In genomic region chr4:41217020-41217333, GRCh38 we compare ENCODE assay signal across 9 cellular contexts. TPM values are rescaled to one million over a fixed set of nuclear protein-coding genes. Genes with fewer than 3 reads are reported as not detected.
DNase-seq lines count a peak whose midpoint lies in the region; ATAC-seq and TF ChIP-seq lines count a peak whose summit lies in the region.
"Had no signal": no experiment of that assay in that cellular context is flagged by ENCODE, and none has a peak within 500 bp of the region (broad histone marks: within the 10 kb centered on the region; RNA-seq: fewer than 3 reads in every experiment).

No MANE protein-coding gene starts in this region.

- H3K36me3 Mint-ChIP-seq in MCF 10A (ENCODE audit: insufficient read depth, unreplicated experiment) = peaks cover 16% of the 10 kb centered on the region

- H3K4me3 ChIP-seq in left ventricle myocardium inferior (peak overlapping the region; percentile 71), mesodermal cell (ENCODE audit: extremely low read depth, insufficient read depth, low read length, poor library complexity, severe bottlenecking) (peak overlapping the region; percentile 55), vagina (peak overlapping the region in 1 of 2 donors; percentile 57)

- no peak for TF ChIP-seq POLR2A in vagina (IDR thresholded peaks at IDR 0.05)

- peak overlapping the region; percentile 86 for H3K4me3 Mint-ChIP-seq in MCF 10A (ENCODE audit: unreplicated experiment)

- H3K36me3 ChIP-seq in left ventricle myocardium inferior (no peaks in the 10 kb centered on the region), mesodermal cell (ENCODE audit: control insufficient read depth, insufficient read depth, low read length) (no peaks in the 10 kb centered on the region), vagina (no peaks in the 10 kb centered on the region)

- DNase-seq in left ventricle myocardium inferior = no peak
- no peak for DNase-seq in Right ventricle myocardium inferior (ENCODE audit: missing footprints)
- no peak for DNase-seq in MCF 10A (ENCODE audit: unreplicated experiment)
- DNase-seq in vagina (ENCODE audit: extremely low spot score in 2 of 2) = no peak
- DNase-seq in DMS79 (lab: John Stamatoyannopoulos, UW) = no peak
- DNase-seq in SW480 (ENCODE audit: low spot score) = no peak
- DNase-seq in epidermal melanocyte (ENCODE audit: insufficient read length, low spot score) = no peak
- DNase-seq: activated CD4-positive, alpha-beta T cell treated with anti-CD3 and anti-CD28 coated beads, Interleukin-2, amount 50 U/mL, for 1 hour had no signal

- H3K27ac Mint-ChIP-seq in MCF 10A (ENCODE audit: low read depth, unreplicated experiment) = peak overlapping the region; percentile 98

- CTCF ChIA-PET in MCF 10A (lab: Yijun Ruan, JAX) = interaction anchor here (0.6 to 3.1 kb wide), 12 partner anchors 10 to 294 kb away, joined by 3 to 25 read pairs (median 4); no protein-coding TSS in a partner anchor

- H3K9me3 ChIP-seq in left ventricle myocardium inferior (replicated peaks) = no peaks in the 10 kb centered on the region
- H3K9me3 ChIP-seq in mesodermal cell (ENCODE audit: control insufficient read depth, low read length) = no peaks in the 10 kb centered on the region
- H3K9me3 ChIP-seq in vagina = no peaks in the 10 kb centered on the region

- peak overlapping the region; percentile 97 for H3K27ac ChIP-seq in left ventricle myocardium inferior (replicated peaks)
- no peak overlapping the region for H3K27ac ChIP-seq in mesodermal cell (ENCODE audit: low read depth, low read length, severe bottlenecking)
- peak overlapping the region; percentile 85 for H3K27ac ChIP-seq in vagina

- H3K9me3 Mint-ChIP-seq in MCF 10A (ENCODE audit: unreplicated experiment) = no peaks in the 10 kb centered on the region

- BruUV-seq in MCF 10A (replicated peaks; lab: Mats Ljungman, UMichigan) = no TSS peak

- POLR2A ChIA-PET in MCF 10A (lab: Yijun Ruan, JAX) = interaction anchor here (0.7 to 6.0 kb wide), 20 partner anchors 12 to 373 kb away, joined by 3 to 42 read pairs (median 4); no protein-coding TSS in a partner anchor

- no peaks in the 10 kb centered on the region for H3K27me3 ChIP-seq in left ventricle myocardium inferior (ENCODE audit: low read depth)
- no peaks in the 10 kb centered on the region for H3K27me3 ChIP-seq in vagina

- no CpG with 5 or more reads among the region's 2 CpGs for WGBS in mesodermal cell (ENCODE audit: insufficient coverage in 2 of 2), 2 experiments

- no peak for ATAC-seq in Right ventricle myocardium inferior

- peaks cover 51% of the 10 kb centered on the region for H3K4me1 ChIP-seq in left ventricle myocardium inferior
- H3K4me1 ChIP-seq in mesodermal cell (ENCODE audit: control insufficient read depth, insufficient read depth, low read length, poor library complexity, severe bottlenecking) = peaks cover 8% of the 10 kb centered on the region
- H3K4me1 ChIP-seq in vagina = peaks cover 32% of the 10 kb centered on the region

- TF ChIP-seq CTCF in left ventricle myocardium inferior (IDR thresholded peaks at IDR 0.05; ENCODE audit: borderline replicate concordance) = no peak
- no peak for TF ChIP-seq CTCF in MCF 10A (IDR thresholded peaks at IDR 0.05; ENCODE audit: unreplicated experiment)
- no peak for TF ChIP-seq CTCF in vagina (IDR thresholded peaks at IDR 0.05)

- H3K4me1 Mint-ChIP-seq in MCF 10A (ENCODE audit: insufficient read depth, unreplicated experiment) = peaks cover 6% of the 10 kb centered on the region

- no peaks in the 10 kb centered on the region for H3K27me3 Mint-ChIP-seq in MCF 10A (ENCODE audit: insufficient read depth, unreplicated experiment)

- intact Hi-C loops in left ventricle myocardium inferior (cut with micrococcal nuclease) (loop anchor here (10.0 kb wide), 1 partner anchor 292 kb away; no protein-coding TSS in a partner anchor), Right ventricle myocardium inferior (cut with DNase I) (loop anchor here (10.0 kb wide), 1 partner anchor 482 kb away; no protein-coding TSS in a partner anchor), MCF 10A (cut with micrococcal nuclease) (loop anchor here (5.0 kb wide), 1 partner anchor 480 kb away; no protein-coding TSS in a partner anchor), vagina (cut with DNase I) (no loop called here)

RNA-seq across cellular contexts. Expression of gene APBB2, which starts 2.6 kb away (rescaled TPM):
- total RNA-seq in left ventricle myocardium inferior (23.5 TPM), Right ventricle myocardium inferior (23.8 TPM), MCF 10A (2022) (159 and 201 TPM in 2 replicates), vagina (68.8 TPM)
- polyA plus RNA-seq in mesodermal cell (2013, experiment 1 of 2) = 28.5 TPM
- 27.2 TPM for polyA plus RNA-seq in mesodermal cell (2013, experiment 2 of 2)

RNA-seq across cellular contexts. Expression of gene UCHL1, which starts 39.8 kb away (rescaled TPM):
- total RNA-seq in left ventricle myocardium inferior (35.2 TPM), Right ventricle myocardium inferior (7.9 TPM), MCF 10A (2022) (1.3 and 1.4 TPM in 2 replicates), vagina (174 TPM)
- polyA plus RNA-seq in mesodermal cell (2013, experiment 1 of 2) = 312 TPM
- 262 TPM for polyA plus RNA-seq in mesodermal cell (2013, experiment 2 of 2)
